14 cellular contexts compared by ENCODE assay signal in the genomic region with DNA sequence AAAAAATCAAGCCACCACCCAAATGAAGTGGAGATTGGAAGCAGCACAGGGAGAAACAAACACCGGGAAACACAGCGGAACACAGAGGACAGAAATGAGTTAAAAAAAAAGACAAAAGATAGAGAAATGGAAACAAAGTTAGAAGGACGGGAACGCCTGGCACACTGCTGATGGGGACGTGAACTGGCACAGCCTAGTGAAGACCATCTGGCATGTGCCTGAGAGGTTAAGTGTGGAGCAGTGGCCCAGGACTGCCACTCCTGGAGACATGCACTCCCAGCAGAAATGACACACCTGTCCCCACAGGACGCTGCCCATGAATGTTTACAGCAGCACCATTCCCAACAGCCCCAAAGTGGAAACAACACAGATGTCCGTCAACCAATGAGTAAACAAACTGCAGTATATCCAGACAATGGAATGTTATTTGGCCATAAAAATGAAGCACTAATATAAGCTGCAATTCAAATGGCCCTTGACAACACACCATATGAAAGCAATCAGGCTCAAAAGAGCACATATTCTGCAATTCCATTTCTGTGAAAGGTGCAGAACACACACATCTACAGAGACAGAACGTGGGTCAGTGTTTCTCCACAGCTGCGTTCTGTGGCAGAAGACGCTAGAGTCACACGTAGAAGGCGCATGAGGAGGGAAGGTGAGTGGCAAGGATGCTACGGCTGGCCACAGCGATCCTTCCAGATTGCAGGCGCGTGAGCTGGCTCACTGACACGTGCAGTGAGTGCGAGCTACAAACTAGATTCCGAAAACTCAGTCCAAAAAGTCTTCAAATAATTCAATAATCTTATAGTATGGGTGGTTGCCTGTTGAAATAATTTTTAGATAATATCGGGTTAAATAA. TPM values are rescaled to one million over a fixed set of nuclear protein-coding genes. Genes with fewer than 3 reads are reported as not detected.
A peak's percentile ranks its signal among the peaks of the same experiment; 100 is the strongest.
DNase-seq lines count a peak whose midpoint lies in the region; ATAC-seq and TF ChIP-seq lines count a peak whose summit lies in the region.
"Had no signal": no experiment of that assay in that cellular context is flagged by ENCODE, and none has a peak within 500 bp of the region (broad histone marks: within the 10 kb centered on the region; RNA-seq: fewer than 3 reads in every experiment).

No MANE protein-coding gene starts in this region.

- no peaks in the 10 kb centered on the region for H3K27me3 Mint-ChIP-seq in activated naive CD4-positive, alpha-beta T cell treated with anti-CD3 and anti-CD28 coated beads, Interleukin-2, amount 10 ng/mL, durations not matched to agents 7 days and 5 days
- H3K27me3 Mint-ChIP-seq in activated naive CD4-positive, alpha-beta T cell treated with anti-CD3 and anti-CD28 coated beads for 36 hours (ENCODE audit: low read depth), result no peaks in the 10 kb centered on the region
- H3K27me3 Mint-ChIP-seq in MCF 10A (ENCODE audit: insufficient read depth, unreplicated experiment), result no peaks in the 10 kb centered on the region

- CTCF ChIA-PET in activated naive CD4-positive, alpha-beta T cell treated with anti-CD3 and anti-CD28 coated beads, Interleukin-2, amount 10 ng/mL, durations not matched to agents 7 days and 5 days (lab: Charles Lee), result interaction anchor here (1.4 kb wide), 1 partner anchor 28 kb away, joined by 3 read pairs; no protein-coding TSS in a partner anchor
- CTCF ChIA-PET in activated naive CD4-positive, alpha-beta T cell treated with anti-CD3 and anti-CD28 coated beads for 36 hours (lab: Charles Lee), result no interaction called here
- CTCF ChIA-PET in MCF 10A (lab: Yijun Ruan, JAX), result interaction anchor here (0.7 to 1.1 kb wide), 3 partner anchors 9 to 46 kb away, joined by 3 to 5 read pairs (median 3); no protein-coding TSS in a partner anchor

- no peak for TF ChIP-seq CTCF in LNCaP clone FGC (IDR thresholded peaks at IDR 0.05; ENCODE audit: control insufficient read depth, extremely low read depth, insufficient read depth)
- TF ChIP-seq CTCF in fibroblast of pulmonary artery (IDR thresholded peaks at IDR 0.05; ENCODE audit: low read length, missing control alignments), result no peak
- no peak for TF ChIP-seq CTCF in MCF 10A (IDR thresholded peaks at IDR 0.05; ENCODE audit: unreplicated experiment)

- DNase-seq in activated naive CD4-positive, alpha-beta T cell treated with anti-CD3 and anti-CD28 coated beads, Interleukin-2, amount 10 ng/mL, durations not matched to agents 7 days and 5 days, result no peak
- DNase-seq in activated naive CD4-positive, alpha-beta T cell treated with anti-CD3 and anti-CD28 coated beads for 36 hours, result no peak
- DNase-seq in LNCaP clone FGC (ENCODE audit: low read depth) (peak; percentile 19), fibroblast of pulmonary artery (ENCODE audit: low read depth) (peak; percentile 24), NCI-H526 treated with DMSO at 0.1 percent for 48 hours (lab: John Stamatoyannopoulos, UW) (no peak), MCF 10A (ENCODE audit: unreplicated experiment) (no peak)
- DNase-seq in stimulated activated effector memory CD8-positive, alpha-beta T cell treated with anti-CD3 and anti-CD28 coated beads, Interleukin-12 subunit alpha, Interleukin-12 subunit beta, amount 100 ng/mL, for 72 hours (ENCODE audit: low spot score in 2 of 2), result no peak
- DNase-seq in stimulated activated CD4-positive, alpha-beta T cell treated with anti-CD3 and anti-CD28 coated beads, Interleukin-2, amount 100 ng/mL, for 24 hours, result no peak
- DNase-seq: activated CD8-positive, alpha-beta memory T cell treated with anti-CD3 and anti-CD28 coated beads for 24 hours; adrenal gland; cortex of kidney; EL; kidney glomerular epithelial cell; T1000 had no signal

- ATAC-seq in stimulated activated effector memory CD8-positive, alpha-beta T cell treated with anti-CD3 and anti-CD28 coated beads, Interleukin-12 subunit alpha, Interleukin-12 subunit beta, amount 100 ng/mL, for 72 hours, result no peak

- no peak overlapping the region for H3K4me3 ChIP-seq in LNCaP clone FGC (ENCODE audit: low read depth, low read length)
- H3K4me3 ChIP-seq in fibroblast of pulmonary artery (replicated peaks; ENCODE audit: low read depth, low read length), result no peak overlapping the region
- H3K4me3 ChIP-seq: adrenal gland had no signal

- POLR2A ChIA-PET in MCF 10A (lab: Yijun Ruan, JAX), result no interaction called here

- H3K4me1 Mint-ChIP-seq in activated naive CD4-positive, alpha-beta T cell treated with anti-CD3 and anti-CD28 coated beads, Interleukin-2, amount 10 ng/mL, durations not matched to agents 7 days and 5 days, result peaks cover 40% of the 10 kb centered on the region
- peaks cover 29% of the 10 kb centered on the region for H3K4me1 Mint-ChIP-seq in activated naive CD4-positive, alpha-beta T cell treated with anti-CD3 and anti-CD28 coated beads for 36 hours (ENCODE audit: low read depth)
- peaks cover 38% of the 10 kb centered on the region for H3K4me1 Mint-ChIP-seq in stimulated activated effector memory CD8-positive, alpha-beta T cell treated with anti-CD3 and anti-CD28 coated beads, Interleukin-12 subunit alpha, Interleukin-12 subunit beta, amount 100 ng/mL, for 72 hours
- H3K4me1 Mint-ChIP-seq in MCF 10A (ENCODE audit: insufficient read depth, unreplicated experiment), result peaks cover 5% of the 10 kb centered on the region

- intact Hi-C loops in activated naive CD4-positive, alpha-beta T cell treated with anti-CD3 and anti-CD28 coated beads for 36 hours (cut with micrococcal nuclease), result loop anchor here (5.0 kb wide), 1 partner anchor 460 kb away; a partner anchor contains a TSS
- intact Hi-C loops in MCF 10A (cut with micrococcal nuclease), result no loop called here

- H3K36me3 Mint-ChIP-seq in activated naive CD4-positive, alpha-beta T cell treated with anti-CD3 and anti-CD28 coated beads, Interleukin-2, amount 10 ng/mL, durations not matched to agents 7 days and 5 days, result peaks cover 13% of the 10 kb centered on the region
- H3K36me3 Mint-ChIP-seq in activated naive CD4-positive, alpha-beta T cell treated with anti-CD3 and anti-CD28 coated beads for 36 hours (ENCODE audit: low read depth), result peaks cover 5% of the 10 kb centered on the region
- peaks cover 13% of the 10 kb centered on the region for H3K36me3 Mint-ChIP-seq in stimulated activated effector memory CD8-positive, alpha-beta T cell treated with anti-CD3 and anti-CD28 coated beads, Interleukin-12 subunit alpha, Interleukin-12 subunit beta, amount 100 ng/mL, for 72 hours
- peaks cover 45% of the 10 kb centered on the region for H3K36me3 Mint-ChIP-seq in MCF 10A (ENCODE audit: insufficient read depth, unreplicated experiment)

- H3K4me3 Mint-ChIP-seq in activated naive CD4-positive, alpha-beta T cell treated with anti-CD3 and anti-CD28 coated beads, Interleukin-2, amount 10 ng/mL, durations not matched to agents 7 days and 5 days, result no peak overlapping the region
- no peak overlapping the region for H3K4me3 Mint-ChIP-seq in activated naive CD4-positive, alpha-beta T cell treated with anti-CD3 and anti-CD28 coated beads for 36 hours
- H3K4me3 Mint-ChIP-seq in stimulated activated effector memory CD8-positive, alpha-beta T cell treated with anti-CD3 and anti-CD28 coated beads, Interleukin-12 subunit alpha, Interleukin-12 subunit beta, amount 100 ng/mL, for 72 hours, result no peak overlapping the region
- H3K4me3 Mint-ChIP-seq in MCF 10A (ENCODE audit: unreplicated experiment), result no peak overlapping the region

- H3K9me3 Mint-ChIP-seq in activated naive CD4-positive, alpha-beta T cell treated with anti-CD3 and anti-CD28 coated beads, Interleukin-2, amount 10 ng/mL, durations not matched to agents 7 days and 5 days, result no peaks in the 10 kb centered on the region
- H3K9me3 Mint-ChIP-seq in activated naive CD4-positive, alpha-beta T cell treated with anti-CD3 and anti-CD28 coated beads for 36 hours, result no peaks in the 10 kb centered on the region
- H3K9me3 Mint-ChIP-seq in stimulated activated effector memory CD8-positive, alpha-beta T cell treated with anti-CD3 and anti-CD28 coated beads, Interleukin-12 subunit alpha, Interleukin-12 subunit beta, amount 100 ng/mL, for 72 hours, result no peaks in the 10 kb centered on the region
- no peaks in the 10 kb centered on the region for H3K9me3 Mint-ChIP-seq in MCF 10A (ENCODE audit: unreplicated experiment)

- BruUV-seq in MCF 10A (replicated peaks; lab: Mats Ljungman, UMichigan), result no TSS peak

- H3K27ac Mint-ChIP-seq in activated naive CD4-positive, alpha-beta T cell treated with anti-CD3 and anti-CD28 coated beads, Interleukin-2, amount 10 ng/mL, durations not matched to agents 7 days and 5 days, result peak overlapping the region; percentile 62
- no peak overlapping the region for H3K27ac Mint-ChIP-seq in activated naive CD4-positive, alpha-beta T cell treated with anti-CD3 and anti-CD28 coated beads for 36 hours
- H3K27ac Mint-ChIP-seq in stimulated activated effector memory CD8-positive, alpha-beta T cell treated with anti-CD3 and anti-CD28 coated beads, Interleukin-12 subunit alpha, Interleukin-12 subunit beta, amount 100 ng/mL, for 72 hours, result peak overlapping the region; percentile 1
- no peak overlapping the region for H3K27ac Mint-ChIP-seq in MCF 10A (ENCODE audit: low read depth, unreplicated experiment)

RNA-seq across cellular contexts. Expression of a gene that starts 24.6 kb away (rescaled TPM):
- total RNA-seq in activated naive CD4-positive, alpha-beta T cell treated with anti-CD3 and anti-CD28 coated beads for 36 hours, result 10 to 100 TPM; 36.4 to 38.8 TPM
- 64.5 and 91.8 TPM in 2 replicates for total RNA-seq in MCF 10A (2022)

RNA-seq across cellular contexts. Expression of a gene that starts 25.1 kb away (rescaled TPM):
- 10 to 100 TPM; 71.5 to 82.5 TPM for total RNA-seq in activated naive CD4-positive, alpha-beta T cell treated with anti-CD3 and anti-CD28 coated beads for 36 hours
- 70.9 and 72.8 TPM in 2 replicates for total RNA-seq in MCF 10A (2022)

RNA-seq across cellular contexts. Expression of a gene that starts 53.8 kb away (rescaled TPM):
- not detected for total RNA-seq in activated naive CD4-positive, alpha-beta T cell treated with anti-CD3 and anti-CD28 coated beads for 36 hours
- 15.5 and 18.6 TPM in 2 replicates for total RNA-seq in MCF 10A (2022)

Comparison
In these comparisons a context has a peak if more than half of its experiments do, and no peak if none do; other contexts are left out.
1. H3K27ac Mint-ChIP-seq: peak in activated naive CD4-positive, alpha-beta T cell treated with anti-CD3 and anti-CD28 coated beads, Interleukin-2, amount 10 ng/mL, durations not matched to agents 7 days and 5 days (single experiment) and stimulated activated effector memory CD8-positive, alpha-beta T cell treated with anti-CD3 and anti-CD28 coated beads, Interleukin-12 subunit alpha, Interleukin-12 subunit beta, amount 100 ng/mL, for 72 hours (single experiment); none in activated naive CD4-positive, alpha-beta T cell treated with anti-CD3 and anti-CD28 coated beads for 36 hours (single experiment) and MCF 10A (single experiment).
2. DNase-seq: peak in LNCaP clone FGC (single experiment) and fibroblast of pulmonary artery (single experiment); none in activated naive CD4-positive, alpha-beta T cell treated with anti-CD3 and anti-CD28 coated beads, Interleukin-2, amount 10 ng/mL, durations not matched to agents 7 days and 5 days (single experiment), activated naive CD4-positive, alpha-beta T cell treated with anti-CD3 and anti-CD28 coated beads for 36 hours (single experiment), stimulated activated effector memory CD8-positive, alpha-beta T cell treated with anti-CD3 and anti-CD28 coated beads, Interleukin-12 subunit alpha, Interleukin-12 subunit beta, amount 100 ng/mL, for 72 hours (0 of 2), NCI-H526 treated with DMSO at 0.1 percent for 48 hours (single experiment), stimulated activated CD4-positive, alpha-beta T cell treated with anti-CD3 and anti-CD28 coated beads, Interleukin-2, amount 100 ng/mL, for 24 hours (0 of 2) and MCF 10A (single experiment).
3. RNA of a gene that starts 53.8 kb away (total RNA-seq): 15.5 to 18.6 TPM in MCF 10A; not detected in activated naive CD4-positive, alpha-beta T cell treated with anti-CD3 and anti-CD28 coated beads for 36 hours; every median in the first group is over 10 times any median in the second.